16 cellular contexts compared by ENCODE assay signal in genomic region chr3:14228611-14229470, GRCh38. TPM values are rescaled to one million over a fixed set of nuclear protein-coding genes. Genes with fewer than 3 reads are reported as not detected.
DNase-seq lines count a peak whose midpoint lies in the region; ATAC-seq and TF ChIP-seq lines count a peak whose summit lies in the region.
"Had no signal": no experiment of that assay in that cellular context is flagged by ENCODE, and none has a peak within 500 bp of the region (broad histone marks: within the 10 kb centered on the region; RNA-seq: fewer than 3 reads in every experiment).

No MANE protein-coding gene starts in this region.

- H4K5ac ChIP-seq in IMR-90 (ENCODE audit: low read depth, low read length), result peak overlapping the region; percentile 19; the same call in 1 of the 2 replicates

- H3K79me1 ChIP-seq in IMR-90 (ENCODE audit: low read depth in 1 of 2, low read length in 2 of 2), result no peaks in the 10 kb centered on the region; a peak in 1 of 4 replicates

- no peak overlapping the region for H2AK9ac ChIP-seq in IMR-90 (replicated peaks; ENCODE audit: low read depth, low read length, poor library complexity)

- POLR2A ChIA-PET in IMR-90 (lab: Charles Lee; ENCODE audit: unreplicated experiment) (no interaction called here), Panc1 (lab: Charles Lee) (no interaction called here)
- POLR2A ChIA-PET in CD8-positive, alpha-beta T cell (lab: Charles Lee), result no interaction called here

- H2BK120ac ChIP-seq in IMR-90 (ENCODE audit: low read depth, low read length), result peak overlapping the region; percentile 58

- peak overlapping the region; percentile 79; the same call in 1 of the 2 replicates for H2AK5ac ChIP-seq in IMR-90 (ENCODE audit: low read depth, low read length)

- H2BK5ac ChIP-seq in IMR-90 (ENCODE audit: low read depth, low read length, poor library complexity, severe bottlenecking), result peak overlapping the region; percentile 31

- H3K9me3 Mint-ChIP-seq in CD8-positive, alpha-beta T cell, result peaks cover 4% of the 10 kb centered on the region
- H3K9me3 Mint-ChIP-seq in activated naive CD8-positive, alpha-beta T cell treated with anti-CD3 and anti-CD28 coated beads, Interleukin-2, amount 50 U/mL, for 24 hours, result peaks cover 5% of the 10 kb centered on the region

- ATAC-seq in IMR-90 (ENCODE audit: low read depth) (no peak), Panc1 (no peak)
- ATAC-seq in CD8-positive, alpha-beta T cell, result no peak
- no peak for ATAC-seq in activated naive CD8-positive, alpha-beta T cell treated with anti-CD3 and anti-CD28 coated beads, Interleukin-2, amount 50 U/mL, for 24 hours

- TF ChIP-seq CTCF in C4-2B (conservative IDR thresholded peaks at IDR 0.05) (no peak), IMR-90 (conservative IDR thresholded peaks at IDR 0.05; ENCODE audit: low read depth, low read length) (no peak), Panc1 (IDR thresholded peaks at IDR 0.05) (no peak), neutrophil (IDR thresholded peaks at IDR 0.05) (no peak)
- TF ChIP-seq CTCF in CD8-positive, alpha-beta T cell (IDR thresholded peaks at IDR 0.05), result no peak

- WGBS in IMR-90 (ENCODE audit: extremely low coverage in 2 of 2, insufficient read length in 1 of 2), 2 experiments, result no CpG with 5 or more reads among the region's 9 CpGs

- H3K36me3 ChIP-seq in IMR-90 (ENCODE audit: control insufficient read depth, insufficient read depth, low read length), result no peaks in the 10 kb centered on the region
- no peaks in the 10 kb centered on the region for H3K36me3 ChIP-seq in Panc1 (ENCODE audit: control insufficient read depth, insufficient read depth, low read length)
- no peaks in the 10 kb centered on the region for H3K36me3 ChIP-seq in neutrophil
- no peaks in the 10 kb centered on the region for H3K36me3 ChIP-seq in CD8-positive, alpha-beta T cell (ENCODE audit: insufficient read depth, low read length)

- H3K27ac Mint-ChIP-seq in CD8-positive, alpha-beta T cell, result no peak overlapping the region
- H3K27ac Mint-ChIP-seq in activated naive CD8-positive, alpha-beta T cell treated with anti-CD3 and anti-CD28 coated beads, Interleukin-2, amount 50 U/mL, for 24 hours, result no peak overlapping the region
- H3K27ac Mint-ChIP-seq: activated B cell treated with CpG ODN at 0.5 μM for 24 hours; activated T-helper 2 cell treated with anti-CD3 and anti-CD28 coated beads, Interferon-gamma antibody, Interleukin-2, Interleukin-4, amounts not matched to agents 10 μg/mL and 5 μg/mL and 100 μg/mL, durations not matched to agents 14 hours and 24 hours and 36 hours had no signal

- H3K27ac ChIP-seq in C4-2B (peak overlapping the region; percentile 75), IMR-90 (ENCODE audit: insufficient read depth, low read length) (peak overlapping the region; percentile 65), Panc1 (ENCODE audit: low read length) (peak overlapping the region; percentile 65), neutrophil (peak overlapping the region; percentile 70)
- H3K27ac ChIP-seq in CD8-positive, alpha-beta T cell (ENCODE audit: low read depth, low read length), result no peak overlapping the region

- peaks cover 34% of the 10 kb centered on the region for H3K27me3 Mint-ChIP-seq in CD8-positive, alpha-beta T cell (ENCODE audit: low read depth)
- peaks cover 29% of the 10 kb centered on the region for H3K27me3 Mint-ChIP-seq in activated naive CD8-positive, alpha-beta T cell treated with anti-CD3 and anti-CD28 coated beads, Interleukin-2, amount 50 U/mL, for 24 hours

- H3K9me3 ChIP-seq in IMR-90 (ENCODE audit: control insufficient read depth, insufficient read depth, low read length), result peaks cover 2% of the 10 kb centered on the region; the same call in 1 of the 2 replicates
- no peaks in the 10 kb centered on the region for H3K9me3 ChIP-seq in Panc1 (ENCODE audit: control insufficient read depth, insufficient read depth, low read depth, low read length)
- H3K9me3 ChIP-seq in neutrophil, result no peaks in the 10 kb centered on the region
- no peaks in the 10 kb centered on the region for H3K9me3 ChIP-seq in CD8-positive, alpha-beta T cell (ENCODE audit: low read length)

- H3K56ac ChIP-seq in IMR-90 (ENCODE audit: extremely low read depth, insufficient read depth, low read length), result no peak overlapping the region

- CTCF ChIA-PET in IMR-90 (lab: Yijun Ruan, JAX), result interaction anchor here (0.6 kb wide), 1 partner anchor 17 kb away, joined by 3 read pairs; no protein-coding TSS in a partner anchor
- CTCF ChIA-PET in Panc1 (lab: Charles Lee), result no interaction called here
- CTCF ChIA-PET in CD8-positive, alpha-beta T cell (lab: Charles Lee), result interaction anchor here (1.2 to 2.0 kb wide), 2 partner anchors 25 to 232 kb away, joined by 3 to 6 read pairs; no protein-coding TSS in a partner anchor

- intact Hi-C loops in IMR-90 (cut with micrococcal nuclease) (no loop called here), Panc1 (cut with micrococcal nuclease; ENCODE audit: unreplicated experiment) (no loop called here)
- intact Hi-C loops in CD8-positive, alpha-beta T cell (cut with DNase I, micrococcal nuclease), result no loop called here

- no TSS peak for BruUV-seq in IMR-90 (replicated peaks; lab: Mats Ljungman, UMichigan)
- no TSS peak for BruUV-seq in Panc1 (replicated peaks; lab: Mats Ljungman, UMichigan)

- H4K8ac ChIP-seq in IMR-90 (ENCODE audit: low read depth in 2 of 2, low read length in 2 of 2), result no peak overlapping the region; a peak in 1 of 4 replicates

- peaks cover 9% of the 10 kb centered on the region for H3K4me1 Mint-ChIP-seq in CD8-positive, alpha-beta T cell (ENCODE audit: low read depth)
- H3K4me1 Mint-ChIP-seq in activated naive CD8-positive, alpha-beta T cell treated with anti-CD3 and anti-CD28 coated beads, Interleukin-2, amount 50 U/mL, for 24 hours, result peaks cover 6% of the 10 kb centered on the region

- no peak overlapping the region for H3K9ac ChIP-seq in IMR-90 (ENCODE audit: low read depth, low read length)

- H3K4me1 ChIP-seq in IMR-90 (ENCODE audit: control insufficient read depth, insufficient read depth, low read length) (peaks cover 37% of the 10 kb centered on the region), Panc1 (ENCODE audit: control insufficient read depth, insufficient read depth, low read length) (peaks cover 4% of the 10 kb centered on the region), neutrophil (ENCODE audit: control insufficient read depth in 1 of 2, insufficient read depth in 1 of 2, low read depth in 1 of 2, low read length in 1 of 2) (peaks cover 40 to 69% of the 10 kb centered on the region in 2 experiments)
- H3K4me1 ChIP-seq in CD8-positive, alpha-beta T cell (ENCODE audit: insufficient read depth, low read length), result no peaks in the 10 kb centered on the region

- H3K4me2 ChIP-seq in IMR-90 (ENCODE audit: low read depth, low read length), result no peak overlapping the region

- DNase-seq in IMR-90 (no peak), Panc1 (ENCODE audit: low read depth, low spot score) (no peak), medulla oblongata (ENCODE audit: extremely low spot score) (no peak), DMS114 treated with DMSO at 0.1 percent for 48 hours (lab: John Stamatoyannopoulos, UW; ENCODE audit: unreplicated experiment) (no peak)
- DNase-seq in CD8-positive, alpha-beta T cell, result no peak
- DNase-seq in activated naive CD8-positive, alpha-beta T cell treated with anti-CD3 and anti-CD28 coated beads, Interleukin-2, amount 50 U/mL, for 24 hours, result no peak
- DNase-seq: activated B cell treated with CpG ODN at 0.5 μM for 24 hours; amniotic stem cell; DND-41; effector memory CD4-positive, alpha-beta T cell; hippocampal formation; substantia nigra; T-helper 1 cell had no signal

- peak overlapping the region; percentile 51; the same call in 1 of the 2 replicates for H3K4ac ChIP-seq in IMR-90 (ENCODE audit: low read depth, low read length)

- H3K27me3 ChIP-seq in IMR-90 (ENCODE audit: control insufficient read depth, insufficient read depth, low read length) (no peaks in the 10 kb centered on the region), Panc1 (ENCODE audit: control insufficient read depth, insufficient read depth, low read length) (no peaks in the 10 kb centered on the region), neutrophil (no peaks in the 10 kb centered on the region)
- H3K27me3 ChIP-seq in CD8-positive, alpha-beta T cell (ENCODE audit: insufficient read depth, low read length), result no peaks in the 10 kb centered on the region

- H4K20me1 ChIP-seq in IMR-90 (ENCODE audit: insufficient read depth, low read length), result 0 out of 2 replicates have a peak, but pooled peaks cover 3% of the 10 kb centered on the region

- in situ Hi-C loops in IMR-90 (cut with MboI; ENCODE audit: low sequenced_read_pairs), result no loop called here
- in situ Hi-C loops in Panc1 (cut with HindIII; ENCODE audit: low pct_unique_long_range_greater_than_20kb, low sequenced_read_pairs), result no loop called here

- H3K4me3 ChIP-seq in IMR-90 (ENCODE audit: insufficient read depth, low read depth, low read length) (no peak overlapping the region), Panc1 (ENCODE audit: low read depth in 2 of 2, low read length in 2 of 2) (no peak overlapping the region), neutrophil (ENCODE audit: low read depth in 1 of 2, low read length in 1 of 2) (no peak overlapping the region)
- no peak overlapping the region for H3K4me3 ChIP-seq in CD8-positive, alpha-beta T cell (ENCODE audit: low read depth, low read length)

- peak overlapping the region; percentile 61 for H2BK20ac ChIP-seq in IMR-90 (ENCODE audit: low read depth, low read length)

- peak overlapping the region; percentile 50 for H3K18ac ChIP-seq in IMR-90 (ENCODE audit: low read depth, low read length)

- peaks cover 31% of the 10 kb centered on the region for H3K9me1 ChIP-seq in IMR-90 (ENCODE audit: insufficient read depth, low read length)

- no peak for TF ChIP-seq POLR2A in IMR-90 (IDR thresholded peaks at IDR 0.05; ENCODE audit: low read depth, low read length)

- 0 out of 2 replicates have a peak overlapping the region, but pooled peaks have one; percentile 17 for H3K14ac ChIP-seq in IMR-90 (replicated peaks; ENCODE audit: low read depth, low read length)

- H2BK15ac ChIP-seq in IMR-90 (ENCODE audit: low read depth, low read length), result peak overlapping the region; percentile 61; the same call in 1 of the 3 replicates

- no peak overlapping the region for H3K23ac ChIP-seq in IMR-90 (ENCODE audit: low read depth, low read length)

- no peak overlapping the region for H3K4me3 Mint-ChIP-seq in CD8-positive, alpha-beta T cell
- no peak overlapping the region for H3K4me3 Mint-ChIP-seq in activated naive CD8-positive, alpha-beta T cell treated with anti-CD3 and anti-CD28 coated beads, Interleukin-2, amount 50 U/mL, for 24 hours
- H3K4me3 Mint-ChIP-seq: activated B cell treated with CpG ODN at 0.5 μM for 24 hours had no signal

- peaks cover 2% of the 10 kb centered on the region for H3K36me3 Mint-ChIP-seq in CD8-positive, alpha-beta T cell
- H3K36me3 Mint-ChIP-seq in activated naive CD8-positive, alpha-beta T cell treated with anti-CD3 and anti-CD28 coated beads, Interleukin-2, amount 50 U/mL, for 24 hours (ENCODE audit: low read depth), result peaks cover 2% of the 10 kb centered on the region

- no peak for TF ChIP-seq RAD21 in IMR-90 (IDR thresholded peaks at IDR 0.05; ENCODE audit: low read length)

- dilution Hi-C loops in IMR-90 (cut with HindIII; ENCODE audit: low sequenced_read_pairs, unreplicated experiment), result no loop called here

- H4K91ac ChIP-seq in IMR-90 (ENCODE audit: insufficient read depth, low read depth, low read length), result peak overlapping the region; percentile 29

- no peak overlapping the region for H2AFZ ChIP-seq in IMR-90 (replicated peaks; ENCODE audit: low read length, poor library complexity)

RNA-seq across cellular contexts. Expression of gene LSM3, which starts 50.2 kb away (rescaled TPM):
- total RNA-seq in IMR-90 (2012; rRNA removed) (3.4 and 14.2 TPM in 2 replicates), Panc1 (2021; ENCODE audit: unreplicated experiment) (11.9 TPM)
- polyA plus RNA-seq in IMR-90 (2012; rRNA removed), result 10.0 and 11.5 TPM in 2 replicates
- 0.87 and 1.00 TPM in 2 replicates for polyA plus RNA-seq in IMR-90 (2012; cell fraction: cytosol; rRNA removed)
- polyA plus RNA-seq in IMR-90 (2012; cell fraction: nucleus; rRNA removed; ENCODE audit: low replicate concordance), result 0.20 and 1.8 TPM in 2 replicates
- polyA plus RNA-seq in Panc1 (2012; ENCODE audit: insufficient read length), result 6.0 TPM
- total RNA-seq in CD8-positive, alpha-beta T cell, result 1 to 10 TPM; 7.5 to 8.3 TPM

RNA-seq across cellular contexts. Expression of gene XPC, which starts 50.4 kb away (rescaled TPM):
- total RNA-seq in IMR-90 (2012; rRNA removed) (40.5 and 48.8 TPM in 2 replicates), Panc1 (2021; ENCODE audit: unreplicated experiment) (15.1 TPM)
- 27.6 and 30.9 TPM in 2 replicates for polyA plus RNA-seq in IMR-90 (2012; rRNA removed)
- 17.6 and 18.4 TPM in 2 replicates for polyA plus RNA-seq in IMR-90 (2012; cell fraction: cytosol; rRNA removed)
- 62.0 and 94.0 TPM in 2 replicates for polyA plus RNA-seq in IMR-90 (2012; cell fraction: nucleus; rRNA removed; ENCODE audit: low replicate concordance)
- 13.9 TPM for polyA plus RNA-seq in Panc1 (2012; ENCODE audit: insufficient read length)
- total RNA-seq in CD8-positive, alpha-beta T cell, result 10 to 100 TPM; 51.5 to 56.5 TPM
